Comparison of ENCODE assay signal across 24 cellular contexts in genomic region chr10:112820320-112820719, GRCh38.
"Had no signal": no experiment of that assay in that cellular context is flagged by ENCODE, and none has a peak within 500 bp of the region (broad histone marks: within the 10 kb centered on the region; RNA-seq: fewer than 3 reads in every experiment).

No MANE protein-coding gene starts in this region.

- H3K9me3 ChIP-seq: gastrocnemius medialis, neutrophil, stomach, thyroid gland had no signal

- H3K79me2 ChIP-seq: parathyroid adenoma had no signal

- H3K27me3 Mint-ChIP-seq: naive thymus-derived CD8-positive, alpha-beta T cell; progenitor cell of endocrine pancreas had no signal

- H3K4me1 ChIP-seq: gastrocnemius medialis, parathyroid adenoma, thyroid gland had no signal

- H3K27ac ChIP-seq: dorsolateral prefrontal cortex, epithelial cell of prostate, gastrocnemius medialis, neutrophil, parathyroid adenoma, stomach, thyroid gland had no signal

- H3K27ac Mint-ChIP-seq: nephron progenitor cell; stimulated activated effector memory CD8-positive, alpha-beta T cell treated with anti-CD3 and anti-CD28 coated beads, Interleukin-12 subunit alpha, Interleukin-12 subunit beta, amount 100 ng/mL, for 72 hours; type B pancreatic cell had no signal

- H3K27me3 ChIP-seq: dorsolateral prefrontal cortex, gastrocnemius medialis, neutrophil, stomach, thyroid gland had no signal

- H3K4me2 ChIP-seq: smooth muscle cell had no signal

- H3K36me3 ChIP-seq: gastrocnemius medialis, thyroid gland had no signal

- H3K9ac ChIP-seq: parathyroid adenoma had no signal

- H3K9me3 Mint-ChIP-seq: naive thymus-derived CD8-positive, alpha-beta T cell; nephron progenitor cell; stimulated activated effector memory CD8-positive, alpha-beta T cell treated with anti-CD3 and anti-CD28 coated beads, Interleukin-12 subunit alpha, Interleukin-12 subunit beta, amount 100 ng/mL, for 72 hours; type B pancreatic cell had no signal

- H3K4me3 Mint-ChIP-seq: naive thymus-derived CD8-positive, alpha-beta T cell; nephron progenitor cell; stimulated activated effector memory CD8-positive, alpha-beta T cell treated with anti-CD3 and anti-CD28 coated beads, Interleukin-12 subunit alpha, Interleukin-12 subunit beta, amount 100 ng/mL, for 72 hours; type B pancreatic cell had no signal

- DNase-seq: dorsolateral prefrontal cortex; effector CD4-positive, alpha-beta T cell; foreskin fibroblast; gastrocnemius medialis; head of caudate nucleus; mesendoderm; midbrain; naive thymus-derived CD8-positive, alpha-beta T cell; nephron progenitor cell; stimulated activated CD4-positive, alpha-beta T cell treated with anti-CD3 and anti-CD28 coated beads, Interleukin-12 subunit alpha, Interleukin-12 subunit beta, amount 100 ng/mL, for 4 hours; stimulated activated CD4-positive, alpha-beta T cell treated with anti-CD3 and anti-CD28 coated beads, Interleukin-1b, Interleukin-23, amount 100 ng/mL, for 48 hours; stimulated activated CD4-positive, alpha-beta T cell treated with anti-CD3 and anti-CD28 coated beads, Interleukin-4, amount 100 ng/mL, for 1 hour; stimulated activated naive CD4-positive, alpha-beta T cell treated with Interleukin-2 at 50 U/mL for 16 hours; stomach; thyroid gland had no signal

- H2AFZ ChIP-seq: parathyroid adenoma had no signal

- ATAC-seq: esophagus mucosa; gastrocnemius medialis; naive thymus-derived CD8-positive, alpha-beta T cell; sciatic nerve; stimulated activated effector memory CD8-positive, alpha-beta T cell treated with anti-CD3 and anti-CD28 coated beads, Interleukin-12 subunit alpha, Interleukin-12 subunit beta, amount 100 ng/mL, for 72 hours had no signal

- H3K4me3 ChIP-seq: dorsolateral prefrontal cortex, gastrocnemius medialis, smooth muscle cell, stomach, thyroid gland had no signal
